Comparison of ENCODE assay signal across 1 cellular context in the genomic region with DNA sequence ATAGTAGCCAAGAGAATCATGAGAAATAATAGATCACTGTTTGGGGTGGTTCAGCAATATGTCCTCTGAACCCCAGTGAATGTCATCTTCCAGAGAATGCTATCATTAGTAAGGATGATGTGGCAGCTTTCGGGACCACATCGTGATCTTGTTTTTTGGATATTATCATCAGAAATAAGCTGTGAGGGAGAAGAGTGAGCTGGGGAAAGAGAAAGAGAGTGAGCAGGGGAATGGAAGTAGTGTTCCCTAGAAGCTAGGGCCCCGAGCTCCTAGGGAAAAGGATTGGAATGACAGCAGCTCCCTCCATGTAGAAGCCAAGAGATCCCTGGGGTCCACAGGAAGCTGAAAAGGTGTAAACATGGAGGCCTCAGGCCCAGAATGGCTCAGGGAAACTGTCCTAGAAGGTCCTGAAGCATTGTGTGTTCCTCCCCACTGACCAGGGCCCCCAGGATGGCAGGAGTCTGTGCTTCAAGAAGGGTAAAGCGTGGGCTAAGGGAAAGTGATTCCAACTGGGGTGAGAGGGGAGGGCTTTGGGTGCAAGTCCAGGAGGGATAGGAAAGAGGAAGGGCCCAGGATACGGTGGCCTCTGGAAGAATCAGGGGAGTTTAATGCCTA.
TF ChIP-seq lines count a peak whose summit lies in the region.

No MANE protein-coding gene starts in this region.

TF ChIP-seq in HepG2, 621 proteins besides CTCF, POLR2A, EP300 and RAD21:
- TF ChIP-seq FUBP1 (CRISPR knock-in tag; IDR thresholded peaks at IDR 0.05; ENCODE audit: borderline replicate concordance) = no peak
- no peak for TF ChIP-seq GZF1 (CRISPR knock-in tag; IDR thresholded peaks at IDR 0.05)
- no peak for TF ChIP-seq E2F1 (CRISPR knock-in tag; IDR thresholded peaks at IDR 0.05)
- TF ChIP-seq ZNF160 (CRISPR knock-in tag; IDR thresholded peaks at IDR 0.05) = no peak
- no peak for TF ChIP-seq ZNF660 (CRISPR knock-in tag; IDR thresholded peaks at IDR 0.05; ENCODE audit: borderline replicate concordance, low read depth)
- TF ChIP-seq, protein P1, sequence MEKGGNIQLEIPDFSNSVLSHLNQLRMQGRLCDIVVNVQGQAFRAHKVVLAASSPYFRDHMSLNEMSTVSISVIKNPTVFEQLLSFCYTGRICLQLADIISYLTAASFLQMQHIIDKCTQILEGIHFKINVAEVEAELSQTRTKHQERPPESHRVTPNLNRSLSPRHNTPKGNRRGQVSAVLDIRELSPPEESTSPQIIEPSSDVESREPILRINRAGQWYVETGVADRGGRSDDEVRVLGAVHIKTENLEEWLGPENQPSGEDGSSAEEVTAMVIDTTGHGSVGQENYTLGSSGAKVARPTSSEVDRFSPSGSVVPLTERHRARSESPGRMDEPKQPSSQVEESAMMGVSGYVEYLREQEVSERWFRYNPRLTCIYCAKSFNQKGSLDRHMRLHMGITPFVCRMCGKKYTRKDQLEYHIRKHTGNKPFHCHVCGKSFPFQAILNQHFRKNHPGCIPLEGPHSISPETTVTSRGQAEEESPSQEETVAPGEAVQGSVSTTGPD (CRISPR knock-in tag; IDR thresholded peaks at IDR 0.05) = no peak
- TF ChIP-seq, protein P2, sequence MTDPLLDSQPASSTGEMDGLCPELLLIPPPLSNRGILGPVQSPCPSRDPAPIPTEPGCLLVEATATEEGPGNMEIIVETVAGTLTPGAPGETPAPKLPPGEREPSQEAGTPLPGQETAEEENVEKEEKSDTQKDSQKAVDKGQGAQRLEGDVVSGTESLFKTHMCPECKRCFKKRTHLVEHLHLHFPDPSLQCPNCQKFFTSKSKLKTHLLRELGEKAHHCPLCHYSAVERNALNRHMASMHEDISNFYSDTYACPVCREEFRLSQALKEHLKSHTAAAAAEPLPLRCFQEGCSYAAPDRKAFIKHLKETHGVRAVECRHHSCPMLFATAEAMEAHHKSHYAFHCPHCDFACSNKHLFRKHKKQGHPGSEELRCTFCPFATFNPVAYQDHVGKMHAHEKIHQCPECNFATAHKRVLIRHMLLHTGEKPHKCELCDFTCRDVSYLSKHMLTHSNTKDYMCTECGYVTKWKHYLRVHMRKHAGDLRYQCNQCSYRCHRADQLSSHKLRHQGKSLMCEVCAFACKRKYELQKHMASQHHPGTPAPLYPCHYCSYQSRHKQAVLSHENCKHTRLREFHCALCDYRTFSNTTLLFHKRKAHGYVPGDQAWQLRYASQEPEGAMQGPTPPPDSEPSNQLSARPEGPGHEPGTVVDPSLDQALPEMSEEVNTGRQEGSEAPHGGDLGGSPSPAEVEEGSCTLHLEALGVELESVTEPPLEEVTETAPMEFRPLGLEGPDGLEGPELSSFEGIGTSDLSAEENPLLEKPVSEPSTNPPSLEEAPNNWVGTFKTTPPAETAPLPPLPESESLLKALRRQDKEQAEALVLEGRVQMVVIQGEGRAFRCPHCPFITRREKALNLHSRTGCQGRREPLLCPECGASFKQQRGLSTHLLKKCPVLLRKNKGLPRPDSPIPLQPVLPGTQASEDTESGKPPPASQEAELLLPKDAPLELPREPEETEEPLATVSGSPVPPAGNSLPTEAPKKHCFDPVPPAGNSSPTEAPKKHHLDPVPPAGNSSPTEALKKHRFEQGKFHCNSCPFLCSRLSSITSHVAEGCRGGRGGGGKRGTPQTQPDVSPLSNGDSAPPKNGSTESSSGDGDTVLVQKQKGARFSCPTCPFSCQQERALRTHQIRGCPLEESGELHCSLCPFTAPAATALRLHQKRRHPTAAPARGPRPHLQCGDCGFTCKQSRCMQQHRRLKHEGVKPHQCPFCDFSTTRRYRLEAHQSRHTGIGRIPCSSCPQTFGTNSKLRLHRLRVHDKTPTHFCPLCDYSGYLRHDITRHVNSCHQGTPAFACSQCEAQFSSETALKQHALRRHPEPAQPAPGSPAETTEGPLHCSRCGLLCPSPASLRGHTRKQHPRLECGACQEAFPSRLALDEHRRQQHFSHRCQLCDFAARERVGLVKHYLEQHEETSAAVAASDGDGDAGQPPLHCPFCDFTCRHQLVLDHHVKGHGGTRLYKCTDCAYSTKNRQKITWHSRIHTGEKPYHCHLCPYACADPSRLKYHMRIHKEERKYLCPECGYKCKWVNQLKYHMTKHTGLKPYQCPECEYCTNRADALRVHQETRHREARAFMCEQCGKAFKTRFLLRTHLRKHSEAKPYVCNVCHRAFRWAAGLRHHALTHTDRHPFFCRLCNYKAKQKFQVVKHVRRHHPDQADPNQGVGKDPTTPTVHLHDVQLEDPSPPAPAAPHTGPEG (CRISPR knock-in tag; IDR thresholded peaks at IDR 0.05) = no peak
- TF ChIP-seq, protein P3, sequence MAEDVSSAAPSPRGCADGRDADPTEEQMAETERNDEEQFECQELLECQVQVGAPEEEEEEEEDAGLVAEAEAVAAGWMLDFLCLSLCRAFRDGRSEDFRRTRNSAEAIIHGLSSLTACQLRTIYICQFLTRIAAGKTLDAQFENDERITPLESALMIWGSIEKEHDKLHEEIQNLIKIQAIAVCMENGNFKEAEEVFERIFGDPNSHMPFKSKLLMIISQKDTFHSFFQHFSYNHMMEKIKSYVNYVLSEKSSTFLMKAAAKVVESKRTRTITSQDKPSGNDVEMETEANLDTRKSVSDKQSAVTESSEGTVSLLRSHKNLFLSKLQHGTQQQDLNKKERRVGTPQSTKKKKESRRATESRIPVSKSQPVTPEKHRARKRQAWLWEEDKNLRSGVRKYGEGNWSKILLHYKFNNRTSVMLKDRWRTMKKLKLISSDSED (CRISPR knock-in tag; IDR thresholded peaks at IDR 0.05) = no peak
- no peak for TF ChIP-seq ZNF121 (CRISPR knock-in tag; IDR thresholded peaks at IDR 0.05)
- TF ChIP-seq MEIS1 (CRISPR knock-in tag; IDR thresholded peaks at IDR 0.05; ENCODE audit: borderline replicate concordance) = no peak
- TF ChIP-seq ELK4 (CRISPR knock-in tag; IDR thresholded peaks at IDR 0.05; ENCODE audit: borderline replicate concordance) = no peak
- TF ChIP-seq TEAD2 (CRISPR knock-in tag; IDR thresholded peaks at IDR 0.05) = no peak
- TF ChIP-seq KDM1A (CRISPR knock-in tag; IDR thresholded peaks at IDR 0.05) = no peak
- TF ChIP-seq TAF15 (IDR thresholded peaks at IDR 0.05; ENCODE audit: low read depth, low read length, poor library complexity, severe bottlenecking) = no peak
